ENCODE assay signal across 21 cellular contexts in the genomic region with DNA sequence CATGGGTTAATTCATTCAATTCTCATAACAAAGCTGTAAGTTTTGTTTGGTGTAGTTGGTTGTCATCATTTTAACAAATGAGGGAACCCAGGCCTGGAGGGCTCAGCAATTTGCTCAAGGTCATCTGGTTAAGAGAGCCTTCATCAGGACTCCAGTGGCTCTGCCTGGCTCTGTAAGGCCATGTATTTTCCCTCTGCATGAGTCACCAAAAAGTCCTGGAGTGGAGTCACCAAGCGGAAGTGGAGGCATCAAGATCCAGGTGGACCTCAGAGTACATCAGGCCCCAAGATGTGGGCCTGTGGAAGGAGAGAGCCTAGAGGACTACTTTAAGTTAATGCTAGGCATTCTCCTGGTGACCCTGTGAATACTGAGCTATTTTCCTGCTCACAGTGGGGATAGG. TPM values are rescaled to one million over a fixed set of nuclear protein-coding genes. Genes with fewer than 3 reads are reported as not detected.
DNase-seq lines count a peak whose midpoint lies in the region; ATAC-seq, FAIRE-seq and TF ChIP-seq lines count a peak whose summit lies in the region.
"Had no signal": no experiment of that assay in that cellular context is flagged by ENCODE, and none has a peak within 500 bp of the region (broad histone marks: within the 10 kb centered on the region; RNA-seq: fewer than 3 reads in every experiment).

No MANE protein-coding gene starts in this region.

- no peak for TF ChIP-seq CTCF in AG04450 (IDR thresholded peaks at IDR 0.05; ENCODE audit: low read depth, low read length)
- TF ChIP-seq CTCF in astrocyte (IDR thresholded peaks at IDR 0.05; ENCODE audit: insufficient read depth, low read depth, low read length), result no peak
- TF ChIP-seq CTCF in WERI-Rb-1 (IDR thresholded peaks at IDR 0.05; ENCODE audit: low read depth, low read length), result no peak

- peaks cover 27% of the 10 kb centered on the region for H3K4me1 Mint-ChIP-seq in astrocyte (ENCODE audit: low read depth, unreplicated experiment)
- no peaks in the 10 kb centered on the region for H3K4me1 Mint-ChIP-seq in natural killer cell treated with Interleukin-12 subunit alpha and Interleukin-12 subunit beta and Interleukin-15 and Interleukin-18, amount 100 ng/mL, for 72 hours (ENCODE audit: low read depth in 2 of 2)
- no peaks in the 10 kb centered on the region for H3K4me1 Mint-ChIP-seq in activated CD4-positive, alpha-beta T cell treated with anti-CD3 and anti-CD28 coated beads, Interleukin-2, amount 10 ng/mL, durations not matched to agents 7 days and 5 days

- CTCF ChIA-PET in AG04450 (lab: Charles Lee), result interaction anchor here (0.5 to 22.0 kb wide), 9 partner anchors 29 to 203 kb away, joined by 3 to 1035 read pairs (median 8); partner anchors contain the start of genes KCNC4 and RBM15
- CTCF ChIA-PET in activated CD4-positive, alpha-beta T cell treated with anti-CD3 and anti-CD28 coated beads, Interleukin-2, amount 10 ng/mL, durations not matched to agents 7 days and 5 days (lab: Charles Lee), result interaction anchor here (0.8 to 6.0 kb wide), 3 partner anchors 29 to 105 kb away, joined by 3 to 73 read pairs (median 40); partner anchors contain the start of gene KCNC4

- H3K9me3 ChIP-seq in AG04450 (ENCODE audit: control insufficient read depth, insufficient read depth, low read length), result no peaks in the 10 kb centered on the region
- no peaks in the 10 kb centered on the region for H3K9me3 ChIP-seq in GM23248 (ENCODE audit: low read depth)
- no peaks in the 10 kb centered on the region for H3K9me3 ChIP-seq in astrocyte (ENCODE audit: insufficient read depth, low read depth, low read length)
- H3K9me3 ChIP-seq in WERI-Rb-1 (ENCODE audit: severe bottlenecking), result no peaks in the 10 kb centered on the region
- H3K9me3 ChIP-seq: Caco-2, colonic mucosa, heart left ventricle, vagina had no signal

- H3K9me2 ChIP-seq in GM23248 (ENCODE audit: insufficient read depth), result no peaks in the 10 kb centered on the region

- H3K9me3 Mint-ChIP-seq in astrocyte (ENCODE audit: unreplicated experiment), result no peaks in the 10 kb centered on the region
- no peaks in the 10 kb centered on the region for H3K9me3 Mint-ChIP-seq in natural killer cell treated with Interleukin-12 subunit alpha and Interleukin-12 subunit beta and Interleukin-15 and Interleukin-18, amount 100 ng/mL, for 72 hours
- H3K9me3 Mint-ChIP-seq in activated CD4-positive, alpha-beta T cell treated with anti-CD3 and anti-CD28 coated beads, Interleukin-2, amount 10 ng/mL, durations not matched to agents 7 days and 5 days, result no peaks in the 10 kb centered on the region
- H3K9me3 Mint-ChIP-seq: activated T-helper 2 cell treated with anti-CD3 and anti-CD28 coated beads, Interferon-gamma antibody, Interleukin-2, Interleukin-4, amounts not matched to agents 10 μg/mL and 5 μg/mL and 100 μg/mL, durations not matched to agents 14 hours and 24 hours and 36 hours; T-helper 1 cell treated with Interleukin-12 subunit alpha and Interleukin-12 subunit beta and Interleukin-4 antibody, amounts not matched to agents 30 μg/mL and 1 μg/mL, for 36 hours had no signal

- POLR2A ChIA-PET in AG04450 (lab: Yijun Ruan, JAX), result interaction anchor here (1.2 kb wide), 1 partner anchor 98 kb away, joined by 3 read pairs; no protein-coding TSS in a partner anchor
- POLR2A ChIA-PET in activated CD4-positive, alpha-beta T cell treated with anti-CD3 and anti-CD28 coated beads, Interleukin-2, amount 10 ng/mL, durations not matched to agents 7 days and 5 days (lab: Charles Lee), result no interaction called here

- in situ Hi-C loops in GM23248 (cut with MboI), result no loop called here

- H4K20me1 ChIP-seq in GM23248 (ENCODE audit: insufficient read depth) (no peaks in the 10 kb centered on the region), astrocyte (ENCODE audit: insufficient read depth, low read length) (no peaks in the 10 kb centered on the region)

- 13 to 25% methylated on average over 1 of the region's 1 CpG for WGBS in GM23248 (ENCODE audit: low coverage in 1 of 2, low lambda C conversion rate in 2 of 2, missing lambda C conversion rate in 2 of 2), 2 experiments

- H3K4me3 Mint-ChIP-seq in astrocyte (ENCODE audit: unreplicated experiment), result no peak overlapping the region
- H3K4me3 Mint-ChIP-seq in natural killer cell treated with Interleukin-12 subunit alpha and Interleukin-12 subunit beta and Interleukin-15 and Interleukin-18, amount 100 ng/mL, for 72 hours, result no peak overlapping the region
- H3K4me3 Mint-ChIP-seq in activated CD4-positive, alpha-beta T cell treated with anti-CD3 and anti-CD28 coated beads, Interleukin-2, amount 10 ng/mL, durations not matched to agents 7 days and 5 days, result no peak overlapping the region
- H3K4me3 Mint-ChIP-seq: T-helper 1 cell treated with Interleukin-12 subunit alpha and Interleukin-12 subunit beta and Interleukin-4 antibody, amounts not matched to agents 30 μg/mL and 1 μg/mL, for 36 hours had no signal

- no peak for ATAC-seq in GM19455 (IDR thresholded peaks at IDR 0.05; ENCODE audit: unreplicated experiment)
- no peak for ATAC-seq in natural killer cell treated with Interleukin-12 subunit alpha and Interleukin-12 subunit beta and Interleukin-15 and Interleukin-18, amount 100 ng/mL, for 72 hours

- DNase-seq in AG04450 (ENCODE audit: low read depth, low spot score), result no peak
- peak; percentile 81 for DNase-seq in GM23248
- peak; percentile 70 for DNase-seq in astrocyte (ENCODE audit: low read depth)
- peak; percentile 5 for DNase-seq in glomerular visceral epithelial cell (ENCODE audit: extremely low spot score)
- DNase-seq in WERI-Rb-1, result no peak
- no peak for DNase-seq in natural killer cell treated with Interleukin-12 subunit alpha and Interleukin-12 subunit beta and Interleukin-15 and Interleukin-18, amount 100 ng/mL, for 72 hours (ENCODE audit: low spot score)
- DNase-seq in activated CD4-positive, alpha-beta T cell treated with anti-CD3 and anti-CD28 coated beads, Interleukin-2, amount 10 ng/mL, durations not matched to agents 7 days and 5 days, result no peak
- DNase-seq: activated CD4-positive, CD25-positive, alpha-beta regulatory T cell; Caco-2; colonic mucosa; heart left ventricle; islet precursor cell; NCI-H1105 treated with DMSO at 0.1 percent for 48 hours; NCI-H2171; Right ventricle myocardium superior had no signal

- no peaks in the 10 kb centered on the region for H3K36me3 Mint-ChIP-seq in astrocyte (ENCODE audit: low read depth, unreplicated experiment)
- H3K36me3 Mint-ChIP-seq in natural killer cell treated with Interleukin-12 subunit alpha and Interleukin-12 subunit beta and Interleukin-15 and Interleukin-18, amount 100 ng/mL, for 72 hours, result no peaks in the 10 kb centered on the region
- H3K36me3 Mint-ChIP-seq in activated CD4-positive, alpha-beta T cell treated with anti-CD3 and anti-CD28 coated beads, Interleukin-2, amount 10 ng/mL, durations not matched to agents 7 days and 5 days (ENCODE audit: low read depth), result no peaks in the 10 kb centered on the region

- peaks cover 53% of the 10 kb centered on the region for H3K4me1 ChIP-seq in GM23248 (ENCODE audit: insufficient read depth)
- H3K4me1 ChIP-seq in astrocyte (ENCODE audit: insufficient read depth, low read length), result peaks cover 41% of the 10 kb centered on the region
- H3K4me1 ChIP-seq: Caco-2, vagina had no signal

- H3K4me2 ChIP-seq in GM23248 (ENCODE audit: unreplicated experiment) (peak overlapping the region; percentile 61), astrocyte (ENCODE audit: low read length) (peak overlapping the region; percentile 71)

- peak overlapping the region; percentile 33 for H3K27ac ChIP-seq in AG04450 (ENCODE audit: low read depth, low read length)
- peak overlapping the region; percentile 97 for H3K27ac ChIP-seq in GM23248
- peak overlapping the region; percentile 72 for H3K27ac ChIP-seq in astrocyte (ENCODE audit: low read depth, low read length)
- H3K27ac ChIP-seq in WERI-Rb-1, result no peak overlapping the region
- H3K27ac ChIP-seq: colonic mucosa, vagina had no signal

- H2AFZ ChIP-seq in GM23248 (no peak overlapping the region), astrocyte (ENCODE audit: low read depth, low read length) (no peak overlapping the region)

- peaks cover 43% of the 10 kb centered on the region for H3F3A ChIP-seq in GM23248 (ENCODE audit: insufficient read depth)

- peak overlapping the region; percentile 94 for H3K27ac Mint-ChIP-seq in astrocyte (ENCODE audit: unreplicated experiment)
- H3K27ac Mint-ChIP-seq in natural killer cell treated with Interleukin-12 subunit alpha and Interleukin-12 subunit beta and Interleukin-15 and Interleukin-18, amount 100 ng/mL, for 72 hours, result no peak overlapping the region
- H3K27ac Mint-ChIP-seq in activated CD4-positive, alpha-beta T cell treated with anti-CD3 and anti-CD28 coated beads, Interleukin-2, amount 10 ng/mL, durations not matched to agents 7 days and 5 days, result no peak overlapping the region
- H3K27ac Mint-ChIP-seq: activated T-helper 2 cell treated with anti-CD3 and anti-CD28 coated beads, Interferon-gamma antibody, Interleukin-2, Interleukin-4, amounts not matched to agents 10 μg/mL and 5 μg/mL and 100 μg/mL, durations not matched to agents 14 hours and 24 hours and 36 hours; T-helper 1 cell treated with Interleukin-12 subunit alpha and Interleukin-12 subunit beta and Interleukin-4 antibody, amounts not matched to agents 30 μg/mL and 1 μg/mL, for 36 hours had no signal

- H3K79me2 ChIP-seq in GM23248 (ENCODE audit: insufficient read depth) (no peaks in the 10 kb centered on the region), astrocyte (ENCODE audit: insufficient read depth, low read length) (no peaks in the 10 kb centered on the region)

- H3K36me3 ChIP-seq in GM23248 (ENCODE audit: low read depth), result no peaks in the 10 kb centered on the region
- no peaks in the 10 kb centered on the region for H3K36me3 ChIP-seq in astrocyte (ENCODE audit: insufficient read depth, low read length)
- H3K36me3 ChIP-seq in WERI-Rb-1, result no peaks in the 10 kb centered on the region
- H3K36me3 ChIP-seq: colonic mucosa, heart left ventricle, vagina had no signal

- no peak overlapping the region for H3K4me3 ChIP-seq in AG04450 (ENCODE audit: low read depth, low read length)
- 0 out of 2 replicates have a peak overlapping the region, but pooled peaks have one; percentile 11 for H3K4me3 ChIP-seq in GM23248
- no peak overlapping the region for H3K4me3 ChIP-seq in astrocyte (ENCODE audit: insufficient read depth, low read depth, low read length)
- no peak overlapping the region for H3K4me3 ChIP-seq in WERI-Rb-1 (ENCODE audit: low read depth, low read length)
- H3K4me3 ChIP-seq: colonic mucosa, heart left ventricle, vagina had no signal

- peaks cover 43% of the 10 kb centered on the region for H3K27me3 Mint-ChIP-seq in astrocyte (ENCODE audit: low read depth, unreplicated experiment)
- no peaks in the 10 kb centered on the region for H3K27me3 Mint-ChIP-seq in natural killer cell treated with Interleukin-12 subunit alpha and Interleukin-12 subunit beta and Interleukin-15 and Interleukin-18, amount 100 ng/mL, for 72 hours
- no peaks in the 10 kb centered on the region for H3K27me3 Mint-ChIP-seq in activated CD4-positive, alpha-beta T cell treated with anti-CD3 and anti-CD28 coated beads, Interleukin-2, amount 10 ng/mL, durations not matched to agents 7 days and 5 days

- H3K27me3 ChIP-seq in AG04450 (ENCODE audit: control insufficient read depth, insufficient read depth, low read length) (peaks cover 5% of the 10 kb centered on the region), GM23248 (replicated peaks; ENCODE audit: insufficient read depth) (no peaks in the 10 kb centered on the region), astrocyte (ENCODE audit: insufficient read depth, low read length) (no peaks in the 10 kb centered on the region), WERI-Rb-1 (ENCODE audit: insufficient read depth, low read depth, severe bottlenecking) (no peaks in the 10 kb centered on the region)
- H3K27me3 ChIP-seq: colonic mucosa, heart left ventricle, vagina had no signal

- H3K9ac ChIP-seq in GM23248, result peak overlapping the region; percentile 73
- peak overlapping the region; percentile 30 for H3K9ac ChIP-seq in astrocyte (ENCODE audit: low read length)

- FAIRE-seq in astrocyte (lab: Jason Lieb, UNC), result no peak
- FAIRE-seq: endothelial cell of umbilical vein, GM18507 had no signal

RNA-seq across cellular contexts. Expression of gene RBM15, which starts 30.0 kb away (rescaled TPM):
- polyA plus RNA-seq in AG04450 (2011; rRNA removed) (8.9 and 9.6 TPM in 2 replicates), GM23248 (2016; fragmentation: Nextera tagmentation; extraction: Ambion mirVana) (6.4 and 6.6 TPM in 2 replicates)
- 59.1 and 68.1 TPM in 2 replicates for polyA minus RNA-seq in AG04450 (2011; rRNA and poly(A)+ RNA removed)
- total RNA-seq in GM23248 (2014; rRNA removed; shearing (Covaris generic)), result 18.7 and 22.5 TPM in 2 replicates
- total RNA-seq in astrocyte, result 20.4 and 21.1 TPM in 2 replicates
- 10 to 100 TPM; 60.2 to 97.9 TPM for total RNA-seq in natural killer cell treated with Interleukin-12 subunit alpha and Interleukin-12 subunit beta and Interleukin-15 and Interleukin-18, amount 100 ng/mL, for 72 hours
- total RNA-seq in activated CD4-positive, alpha-beta T cell treated with anti-CD3 and anti-CD28 coated beads, Interleukin-2, amount 10 ng/mL, durations not matched to agents 7 days and 5 days, result 10 to 100 TPM; 69.9 to 71.2 TPM

Comparison
In these comparisons a context has a peak if more than half of its experiments do, and no peak if none do; other contexts are left out.
1. DNase-seq: peak in GM23248 (single experiment), astrocyte (single experiment) and glomerular visceral epithelial cell (single experiment); none in AG04450 (single experiment), WERI-Rb-1 (single experiment), natural killer cell treated with Interleukin-12 subunit alpha and Interleukin-12 subunit beta and Interleukin-15 and Interleukin-18, amount 100 ng/mL, for 72 hours (single experiment) and activated CD4-positive, alpha-beta T cell treated with anti-CD3 and anti-CD28 coated beads, Interleukin-2, amount 10 ng/mL, durations not matched to agents 7 days and 5 days (single experiment).